Comparison of ENCODE assay signal across 32 cellular contexts in genomic region chr12:57200497-57200896, GRCh38. TPM values are rescaled to one million over a fixed set of nuclear protein-coding genes. Genes with fewer than 3 reads are reported as not detected.
"Had no signal": no experiment of that assay in that cellular context is flagged by ENCODE, and none has a peak within 500 bp of the region (broad histone marks: within the 10 kb centered on the region; RNA-seq: fewer than 3 reads in every experiment).

No MANE protein-coding gene starts in this region.

- H3K27me3 ChIP-seq: adrenal gland, ascending aorta, body of pancreas, brain microvascular endothelial cell, breast epithelium, cardiac muscle cell had no signal

- DNase-seq: activated effector memory CD4-positive, alpha-beta T cell treated with anti-CD3 and anti-CD28 coated beads, Interleukin-2, amount 50 U/mL, for 16 hours; activated effector memory CD4-positive, alpha-beta T cell treated with Interleukin-2 at 50 U/mL for 16 hours; activated gamma-delta T cell; activated gamma-delta T cell treated with Interleukin-2 at 50 U/mL for 16 hours; activated naive CD4-positive, alpha-beta T cell; activated naive CD4-positive, alpha-beta T cell treated with anti-CD3 and anti-CD28 coated beads for 36 hours; activated naive CD4-positive, alpha-beta T cell treated with anti-CD3 and anti-CD28 coated beads, Interleukin-2, amount 10 ng/mL, durations not matched to agents 7 days and 5 days; activated naive CD4-positive, alpha-beta T cell treated with anti-CD3 and anti-CD28 coated beads, Interleukin-2, amount 50 U/mL, for 16 hours; activated naive CD4-positive, alpha-beta T cell treated with Interleukin-2 at 50 U/mL for 16 hours; activated naive CD8-positive, alpha-beta T cell treated with anti-CD3 and anti-CD28 coated beads for 36 hours; activated naive CD8-positive, alpha-beta T cell treated with anti-CD3 and anti-CD28 coated beads, Interleukin-2, amount 10 ng/mL, durations not matched to agents 7 days and 5 days; activated naive CD8-positive, alpha-beta T cell treated with anti-CD3 and anti-CD28 coated beads, Interleukin-2, amount 50 U/mL, for 24 hours; activated T-cell treated with anti-CD3 and anti-CD28 coated beads, Interleukin-2, amount 50 U/mL, for 1 hour; activated T-cell treated with anti-CD3 and anti-CD28 coated beads, Interleukin-2, amount 50 U/mL, for 24 hours; activated T-cell treated with anti-CD3 and anti-CD28 coated beads, Interleukin-2, amount 50 U/mL, for 4 hours; activated T-cell treated with anti-CD3 and anti-CD28 coated beads, Interleukin-2, amount 50 U/mL, for 48 hours; activated T-cell treated with anti-CD3 and anti-CD28 coated beads, Interleukin-2, amount 50 U/mL, for 72 hours; adrenal gland; amniotic stem cell; amygdala; aorta; body of pancreas; brain microvascular endothelial cell; caudate nucleus; central memory CD4-positive, alpha-beta T cell; cerebellar nuclear complex had no signal

- ATAC-seq: activated naive CD4-positive, alpha-beta T cell treated with anti-CD3 and anti-CD28 coated beads, Interleukin-2, amount 50 U/mL, for 72 hours; activated naive CD8-positive, alpha-beta T cell treated with anti-CD3 and anti-CD28 coated beads, Interleukin-2, amount 50 U/mL, for 24 hours; activated T-cell treated with anti-CD3 and anti-CD28 coated beads, Interleukin-2, amount 50 U/mL, for 4 hours; activated T-cell treated with anti-CD3 and anti-CD28 coated beads, Interleukin-2, amount 50 U/mL, for 72 hours; activated T-helper 17 cell treated with anti-CD3 and anti-CD28 coated beads, Interleukin-2, amount 50 U/mL, for 72 hours; body of pancreas had no signal

- H3K9me3 ChIP-seq: adrenal gland, ascending aorta, body of pancreas, breast epithelium had no signal

- H3K4me3 ChIP-seq: adrenal gland, ascending aorta, body of pancreas, breast epithelium, cardiac muscle cell had no signal

- H3K4me1 ChIP-seq: adrenal gland, ascending aorta, body of pancreas, breast epithelium had no signal

- H3K27ac ChIP-seq: adrenal gland, ascending aorta, body of pancreas, brain microvascular endothelial cell, breast epithelium, cardiac muscle cell had no signal

RNA-seq across cellular contexts. Expression of gene LRP1-AS, which starts 53.1 kb away (rescaled TPM):
- polyA plus RNA-seq: adipose tissue, adrenal gland, aorta, cardiac muscle cell had no signal
